16 cellular contexts compared by ENCODE assay signal in the genomic region with DNA sequence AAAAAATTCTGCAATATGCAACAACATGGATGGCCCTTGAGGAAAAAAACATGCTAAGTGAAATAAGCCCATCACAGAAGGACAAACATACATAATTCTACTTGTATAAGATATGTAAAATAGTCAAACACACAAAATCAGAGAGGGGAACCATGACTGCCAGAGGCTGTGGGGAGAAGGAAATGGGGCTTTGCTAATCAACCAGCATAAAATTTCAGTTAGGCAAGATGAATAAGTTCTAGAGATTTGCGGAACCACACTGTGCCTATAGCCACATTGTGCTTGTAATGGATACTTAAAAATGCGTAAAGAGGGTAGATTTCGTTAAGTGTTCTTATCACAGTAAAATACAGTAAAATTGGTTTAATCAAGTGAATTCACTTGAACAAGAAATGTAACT. TPM values are rescaled to one million over a fixed set of nuclear protein-coding genes. Genes with fewer than 3 reads are reported as not detected.
A peak's percentile ranks its signal among the peaks of the same experiment; 100 is the strongest.
DNase-seq lines count a peak whose midpoint lies in the region; ATAC-seq and TF ChIP-seq lines count a peak whose summit lies in the region.
"Had no signal": no experiment of that assay in that cellular context is flagged by ENCODE, and none has a peak within 500 bp of the region (broad histone marks: within the 10 kb centered on the region; RNA-seq: fewer than 3 reads in every experiment).

No MANE protein-coding gene starts in this region.

- H3K9me3 ChIP-seq in Panc1 (ENCODE audit: control insufficient read depth, insufficient read depth, low read depth, low read length): no peaks in the 10 kb centered on the region
- H3K9me3 ChIP-seq in liver (ENCODE audit: control insufficient read depth in 4 of 4, low read length in 3 of 4): no peaks in the 10 kb centered on the region
- H3K9me3 ChIP-seq in transverse colon: no peaks in the 10 kb centered on the region
- H3K9me3 ChIP-seq: HAP-1, testis had no signal

- no peak for TF ChIP-seq EP300 in transverse colon (IDR thresholded peaks at IDR 0.05; ENCODE audit: low read depth)

- intact Hi-C loops in Panc1 (cut with micrococcal nuclease; ENCODE audit: unreplicated experiment) (no loop called here), transverse colon (cut with DNase I; ENCODE audit: low total_unique reads) (no loop called here)

- H3K4me1 ChIP-seq in Panc1 (ENCODE audit: control insufficient read depth, insufficient read depth, low read length) (peaks cover 57% of the 10 kb centered on the region), liver (ENCODE audit: control insufficient read depth in 4 of 4, insufficient read depth in 4 of 4, low read length in 3 of 4) (peaks cover 7 to 48% (median 44%) of the 10 kb centered on the region in 4 donors), transverse colon (peaks cover 56 to 69% (median 56%) of the 10 kb centered on the region in 4 donors)
- H3K4me1 ChIP-seq: HAP-1, testis had no signal

- TF ChIP-seq RAD21 in liver (IDR thresholded peaks at IDR 0.05): no peak

- BruUV-seq in Panc1 (replicated peaks; lab: Mats Ljungman, UMichigan): no TSS peak

- H3K27ac ChIP-seq in Panc1 (ENCODE audit: low read length) (peak overlapping the region; percentile 94), liver (ENCODE audit: low read depth in 1 of 2, low read length in 2 of 2) (peak overlapping the region; percentile 56 to 74), transverse colon (peak overlapping the region; percentile 75 to 86 (median 82))
- H3K27ac ChIP-seq: testis had no signal

- H3K4me3 ChIP-seq in Panc1 (ENCODE audit: low read depth in 2 of 2, low read length in 2 of 2) (no peak overlapping the region), liver (ENCODE audit: low read depth in 1 of 3, low read length in 3 of 3) (no peak overlapping the region), transverse colon (no peak overlapping the region)
- H3K4me3 ChIP-seq: HAP-1, testis had no signal

- H3K27ac Mint-ChIP-seq in activated naive CD4-positive, alpha-beta T cell treated with anti-CD3 and anti-CD28 coated beads, Interleukin-2, amount 50 U/mL, for 24 hours: peak overlapping the region; percentile 0
- H3K27ac Mint-ChIP-seq in activated T-cell treated with anti-CD3 and anti-CD28 coated beads, Interleukin-2, amount 50 U/mL, for 72 hours: no peak overlapping the region
- H3K27ac Mint-ChIP-seq: activated naive CD8-positive, alpha-beta T cell treated with anti-CD3 and anti-CD28 coated beads, Interleukin-2, amount 50 U/mL, for 24 hours had no signal

- no peak for TF ChIP-seq POLR2A in transverse colon (IDR thresholded peaks at IDR 0.05)

- TF ChIP-seq CTCF in Panc1 (IDR thresholded peaks at IDR 0.05) (no peak), liver (IDR thresholded peaks at IDR 0.05; ENCODE audit: low read depth, low read length, missing input control) (no peak), transverse colon (IDR thresholded peaks at IDR 0.05) (no peak)

- no peak overlapping the region for H3K9ac ChIP-seq in liver (ENCODE audit: low read depth in 1 of 2, low read length in 2 of 2)

- no peaks in the 10 kb centered on the region for H3K9me3 Mint-ChIP-seq in activated naive CD4-positive, alpha-beta T cell treated with anti-CD3 and anti-CD28 coated beads, Interleukin-2, amount 50 U/mL, for 24 hours
- no peaks in the 10 kb centered on the region for H3K9me3 Mint-ChIP-seq in activated T-cell treated with anti-CD3 and anti-CD28 coated beads, Interleukin-2, amount 50 U/mL, for 72 hours
- H3K9me3 Mint-ChIP-seq: activated CD4-positive, alpha-beta T cell treated with anti-CD3 and anti-CD28 coated beads, Interleukin-2, amount 10 ng/mL, durations not matched to agents 24 days and 14 days; activated naive CD8-positive, alpha-beta T cell treated with anti-CD3 and anti-CD28 coated beads, Interleukin-2, amount 50 U/mL, for 24 hours; central memory CD8-positive, alpha-beta T cell; nephron had no signal

- whole genome bisulfite sequencing in liver: 92% methylated on average over 3 of the region's 3 CpGs
- WGBS in transverse colon (ENCODE audit: low coverage in 1 of 2), 2 donors: 77 to 82% methylated on average over 3 of the region's 3 CpGs

- H3K36me3 ChIP-seq in Panc1 (ENCODE audit: control insufficient read depth, insufficient read depth, low read length) (no peaks in the 10 kb centered on the region), liver (ENCODE audit: control insufficient read depth in 4 of 4, insufficient read depth in 3 of 4, low read depth in 1 of 4, low read length in 3 of 4) (no peaks in the 10 kb centered on the region), transverse colon (no peaks in the 10 kb centered on the region)
- H3K36me3 ChIP-seq: HAP-1 had no signal

- POLR2A ChIA-PET in Panc1 (lab: Charles Lee): no interaction called here

- DNase-seq in activated naive CD4-positive, alpha-beta T cell treated with Interleukin-2 at 50 U/mL for 16 hours: no peak
- DNase-seq in Panc1 (ENCODE audit: low read depth, low spot score) (no peak), transverse colon (no peak), NCI-H1436 (lab: John Stamatoyannopoulos, UW) (no peak)
- DNase-seq in activated T-cell treated with anti-CD3 and anti-CD28 coated beads, Interleukin-2, amount 50 U/mL, for 72 hours: no peak
- DNase-seq: activated CD4-positive, alpha-beta T cell treated with anti-CD3 and anti-CD28 coated beads, Interleukin-2, amount 10 ng/mL, durations not matched to agents 24 days and 14 days; activated naive CD8-positive, alpha-beta T cell treated with anti-CD3 and anti-CD28 coated beads, Interleukin-2, amount 50 U/mL, for 24 hours; activated T-cell treated with anti-CD3 and anti-CD28 coated beads, Interleukin-2, amount 50 U/mL, for 1 hour; NCI-H1092; testis had no signal

- peaks cover 34% of the 10 kb centered on the region for H3K4me1 Mint-ChIP-seq in activated naive CD4-positive, alpha-beta T cell treated with anti-CD3 and anti-CD28 coated beads, Interleukin-2, amount 50 U/mL, for 24 hours
- peaks cover 38% of the 10 kb centered on the region for H3K4me1 Mint-ChIP-seq in activated T-cell treated with anti-CD3 and anti-CD28 coated beads, Interleukin-2, amount 50 U/mL, for 72 hours (ENCODE audit: low read depth)

- H3K36me3 Mint-ChIP-seq in activated naive CD4-positive, alpha-beta T cell treated with anti-CD3 and anti-CD28 coated beads, Interleukin-2, amount 50 U/mL, for 24 hours: peaks cover 1% of the 10 kb centered on the region
- peaks cover 2% of the 10 kb centered on the region in 2 donors for H3K36me3 Mint-ChIP-seq in activated T-cell treated with anti-CD3 and anti-CD28 coated beads, Interleukin-2, amount 50 U/mL, for 72 hours (ENCODE audit: insufficient read depth in 2 of 2)

- H3K4me3 Mint-ChIP-seq in activated naive CD4-positive, alpha-beta T cell treated with anti-CD3 and anti-CD28 coated beads, Interleukin-2, amount 50 U/mL, for 24 hours: no peak overlapping the region
- H3K4me3 Mint-ChIP-seq in activated T-cell treated with anti-CD3 and anti-CD28 coated beads, Interleukin-2, amount 50 U/mL, for 72 hours: no peak overlapping the region
- H3K4me3 Mint-ChIP-seq: activated naive CD8-positive, alpha-beta T cell treated with anti-CD3 and anti-CD28 coated beads, Interleukin-2, amount 50 U/mL, for 24 hours; nephron had no signal

- H3K27me3 Mint-ChIP-seq in activated naive CD4-positive, alpha-beta T cell treated with anti-CD3 and anti-CD28 coated beads, Interleukin-2, amount 50 U/mL, for 24 hours: no peaks in the 10 kb centered on the region
- H3K27me3 Mint-ChIP-seq in activated T-cell treated with anti-CD3 and anti-CD28 coated beads, Interleukin-2, amount 50 U/mL, for 72 hours (ENCODE audit: low read depth): no peaks in the 10 kb centered on the region
- H3K27me3 Mint-ChIP-seq: activated CD4-positive, alpha-beta T cell treated with anti-CD3 and anti-CD28 coated beads, Interleukin-2, amount 10 ng/mL, durations not matched to agents 24 days and 14 days; activated naive CD8-positive, alpha-beta T cell treated with anti-CD3 and anti-CD28 coated beads, Interleukin-2, amount 50 U/mL, for 24 hours; central memory CD8-positive, alpha-beta T cell had no signal

- ATAC-seq in Panc1: no peak
- ATAC-seq in GM18858 (IDR thresholded peaks at IDR 0.05; ENCODE audit: unreplicated experiment): no peak
- ATAC-seq in activated T-cell treated with anti-CD3 and anti-CD28 coated beads, Interleukin-2, amount 50 U/mL, for 72 hours (replicated peaks in 1 of 2): no peak
- ATAC-seq: activated naive CD8-positive, alpha-beta T cell treated with anti-CD3 and anti-CD28 coated beads, Interleukin-2, amount 50 U/mL, for 24 hours had no signal

- in situ Hi-C loops in Panc1 (cut with HindIII; ENCODE audit: low pct_unique_long_range_greater_than_20kb, low sequenced_read_pairs): no loop called here
- in situ Hi-C loops in transverse colon (cut with MboI; ENCODE audit: low pct_ligation_motif_present in 1 of 4, low pct_unique_long_range_greater_than_20kb in 1 of 4, low sequenced_read_pairs in 3 of 4): no loop called here

- CTCF ChIA-PET in Panc1 (lab: Charles Lee): no interaction called here

- H3K27me3 ChIP-seq in Panc1 (ENCODE audit: control insufficient read depth, insufficient read depth, low read length) (no peaks in the 10 kb centered on the region), liver (ENCODE audit: control insufficient read depth in 4 of 4, insufficient read depth in 4 of 4, low read length in 3 of 4) (no peaks in the 10 kb centered on the region), transverse colon (no peaks in the 10 kb centered on the region)
- H3K27me3 ChIP-seq: testis had no signal

TF ChIP-seq in liver, 16 proteins besides CTCF, POLR2A, EP300 and RAD21 (continues in another document):
- TF ChIP-seq HNF4G (IDR thresholded peaks at IDR 0.05): no peak
- no peak for TF ChIP-seq FOXA2 (IDR thresholded peaks at IDR 0.05)
- TF ChIP-seq TAF1 (conservative IDR thresholded peaks at IDR 0.05): no peak
- TF ChIP-seq, protein P1, sequence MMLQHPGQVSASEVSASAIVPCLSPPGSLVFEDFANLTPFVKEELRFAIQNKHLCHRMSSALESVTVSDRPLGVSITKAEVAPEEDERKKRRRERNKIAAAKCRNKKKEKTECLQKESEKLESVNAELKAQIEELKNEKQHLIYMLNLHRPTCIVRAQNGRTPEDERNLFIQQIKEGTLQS (IDR thresholded peaks at IDR 0.05): no peak
- no peak for TF ChIP-seq HNF4A (conservative IDR thresholded peaks at IDR 0.05)

RNA-seq across cellular contexts. Expression of gene SPTBN5, which starts 33.7 kb away (rescaled TPM):
- total RNA-seq in Panc1 (2021; ENCODE audit: unreplicated experiment): 2.1 TPM
- polyA plus RNA-seq in Panc1 (2012; ENCODE audit: insufficient read length): 1.6 TPM
- total RNA-seq in liver: 1 to 10 TPM in 1 of 2 donors, under 1 TPM in 1; 0.14 to 1.7 TPM
- polyA plus RNA-seq in liver: under 1 TPM; 0.12 to 0.19 TPM
- 1 to 10 TPM in 2 of 4 donors, under 1 TPM in 2; 0.16 to 8.0 (median 1.1) TPM for total RNA-seq in transverse colon
- 1 to 10 TPM in 1 of 2 donors, under 1 TPM in 1; 0.41 to 1.7 TPM for total RNA-seq in activated T-cell treated with anti-CD3 and anti-CD28 coated beads, Interleukin-2, amount 50 U/mL, for 72 hours

RNA-seq across cellular contexts. Expression of gene EHD4, which starts 44.8 kb away (rescaled TPM):
- total RNA-seq in Panc1 (2021; ENCODE audit: unreplicated experiment) (43.2 TPM), liver (1 to 10 TPM; 5.1 to 10.0 TPM), transverse colon (10 to 100 TPM; 16.9 to 55.4 (median 35.5) TPM)
- 33.9 TPM for polyA plus RNA-seq in Panc1 (2012; ENCODE audit: insufficient read length)
- polyA plus RNA-seq in liver: 1 to 10 TPM; 3.3 to 7.3 TPM
- 10 to 100 TPM; 22.6 to 32.7 TPM for total RNA-seq in activated T-cell treated with anti-CD3 and anti-CD28 coated beads, Interleukin-2, amount 50 U/mL, for 72 hours
